ENCODE assay signal across 11 cellular contexts in the genomic region with DNA sequence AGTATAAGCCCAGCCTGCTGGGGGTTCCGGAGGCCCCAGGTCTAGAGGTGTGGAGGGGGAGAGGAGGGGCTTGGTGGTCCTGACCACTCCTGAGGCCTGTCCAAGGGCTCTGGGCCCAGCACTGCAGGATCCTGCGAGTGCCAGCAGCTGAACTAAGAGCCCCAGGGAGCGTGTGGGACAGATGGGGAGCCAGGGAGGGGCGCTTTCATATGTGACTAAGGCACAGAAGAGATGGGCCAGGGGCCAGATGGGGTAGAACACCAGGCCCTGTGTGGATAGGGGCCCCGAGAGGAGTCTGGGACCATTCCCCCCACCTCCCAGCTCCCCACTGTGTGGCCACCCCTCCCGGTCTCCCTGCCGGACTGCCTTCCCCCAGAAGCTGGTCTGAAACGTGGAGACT. TPM values are rescaled to one million over a fixed set of nuclear protein-coding genes. Genes with fewer than 3 reads are reported as not detected.
DNase-seq lines count a peak whose midpoint lies in the region; ATAC-seq and TF ChIP-seq lines count a peak whose summit lies in the region.
"Had no signal": no experiment of that assay in that cellular context is flagged by ENCODE, and none has a peak within 500 bp of the region (broad histone marks: within the 10 kb centered on the region; RNA-seq: fewer than 3 reads in every experiment).

No MANE protein-coding gene starts in this region.

- BruUV-seq in Calu3 (replicated peaks; lab: Mats Ljungman, UMichigan) (no TSS peak), OCI-LY7 (replicated peaks; lab: Mats Ljungman, UMichigan) (no TSS peak)

- H3K36me3 Mint-ChIP-seq in Calu3 (ENCODE audit: insufficient read depth, unreplicated experiment), result peaks cover 89% of the 10 kb centered on the region
- H3K36me3 Mint-ChIP-seq: IgD-negative memory B cell had no signal

- H3K4me3 ChIP-seq in RWPE2 (ENCODE audit: severe bottlenecking) (no peak overlapping the region), fibroblast of lung (replicated peaks in 1 of 4; ENCODE audit: control extremely low read depth in 1 of 4, insufficient read depth in 1 of 4, low read depth in 3 of 4, low read length in 4 of 4) (no peak overlapping the region), skeletal muscle satellite cell (ENCODE audit: low read length) (no peak overlapping the region), OCI-LY7 (ENCODE audit: low read depth, low read length, poor library complexity, severe bottlenecking) (no peak overlapping the region)

- no peaks in the 10 kb centered on the region for H3K27me3 ChIP-seq in RWPE2 (ENCODE audit: insufficient read depth, poor library complexity, severe bottlenecking)
- H3K27me3 ChIP-seq in fibroblast of lung (ENCODE audit: control insufficient read depth, insufficient read depth, low read length), result no peaks in the 10 kb centered on the region
- H3K27me3 ChIP-seq in skeletal muscle satellite cell (ENCODE audit: control insufficient read depth, insufficient read depth, low read length), result no peaks in the 10 kb centered on the region

- H3K9ac ChIP-seq in fibroblast of lung (ENCODE audit: insufficient read depth, low read length) (no peak overlapping the region), skeletal muscle satellite cell (ENCODE audit: low read depth, low read length) (peak overlapping the region; percentile 76)

- no peaks in the 10 kb centered on the region for H3K79me2 ChIP-seq in fibroblast of lung (ENCODE audit: control insufficient read depth, insufficient read depth, low read length)
- no peaks in the 10 kb centered on the region for H3K79me2 ChIP-seq in OCI-LY7 (ENCODE audit: insufficient read depth, low read depth, low read length)

- no peak for ATAC-seq in RWPE2 (ENCODE audit: low read depth)
- ATAC-seq: left lobe of liver had no signal

- peak overlapping the region; percentile 91 for H3K27ac ChIP-seq in RWPE2 (ENCODE audit: poor library complexity, severe bottlenecking)
- peak overlapping the region; percentile 90 for H3K27ac ChIP-seq in fibroblast of lung (ENCODE audit: insufficient read depth, low read length)
- H3K27ac ChIP-seq in OCI-LY7 (ENCODE audit: low read depth, low read length, poor library complexity, severe bottlenecking), result no peak overlapping the region

- H3K4me1 ChIP-seq in RWPE2 (ENCODE audit: insufficient read depth, poor library complexity, severe bottlenecking) (peaks cover 33% of the 10 kb centered on the region), fibroblast of lung (ENCODE audit: control insufficient read depth, extremely low read depth, insufficient read depth, low read length) (peaks cover 17% of the 10 kb centered on the region), skeletal muscle satellite cell (ENCODE audit: control insufficient read depth, insufficient read depth, low read length) (peaks cover 34% of the 10 kb centered on the region), OCI-LY7 (ENCODE audit: insufficient read depth, low read length, poor library complexity, severe bottlenecking) (peaks cover 14% of the 10 kb centered on the region)

- H3K4me1 Mint-ChIP-seq in Calu3 (ENCODE audit: low read depth, unreplicated experiment), result peaks cover 69% of the 10 kb centered on the region

- POLR2A ChIA-PET in OCI-LY7 (lab: Charles Lee), result no interaction called here

- H3K36me3 ChIP-seq in RWPE2 (ENCODE audit: low read depth) (peaks cover 27% of the 10 kb centered on the region), fibroblast of lung (ENCODE audit: control insufficient read depth, insufficient read depth, low read length) (peaks cover 20% of the 10 kb centered on the region), skeletal muscle satellite cell (ENCODE audit: insufficient read depth, low read length) (peaks cover 44% of the 10 kb centered on the region), OCI-LY7 (ENCODE audit: insufficient read depth, low read length) (peaks cover 5% of the 10 kb centered on the region; the same call in 1 of the 2 replicates)

- H3K4me2 ChIP-seq in fibroblast of lung (ENCODE audit: extremely low read depth, insufficient read depth, low read length) (no peak overlapping the region), skeletal muscle satellite cell (ENCODE audit: low read length) (no peak overlapping the region), OCI-LY7 (ENCODE audit: low read length) (no peak overlapping the region)

- intact Hi-C loops in Calu3 (cut with micrococcal nuclease; ENCODE audit: unreplicated experiment) (no loop called here), OCI-LY7 (cut with micrococcal nuclease; ENCODE audit: unreplicated experiment) (no loop called here)

- H3K27ac Mint-ChIP-seq in Calu3 (ENCODE audit: unreplicated experiment), result peak overlapping the region; percentile 98

- CTCF ChIA-PET in Calu3 (lab: Charles Lee) (interaction anchor here (0.5 to 1.4 kb wide), 3 partner anchors 9 to 42 kb away, joined by 3 to 5 read pairs (median 3); no protein-coding TSS in a partner anchor), OCI-LY7 (lab: Charles Lee; ENCODE audit: unreplicated experiment) (interaction anchor here (0.6 kb wide), 1 partner anchor 46 kb away, joined by 4 read pairs; no protein-coding TSS in a partner anchor)

- no peaks in the 10 kb centered on the region for H3K9me3 Mint-ChIP-seq in Calu3 (ENCODE audit: low read depth, unreplicated experiment)
- H3K9me3 Mint-ChIP-seq: IgD-negative memory B cell had no signal

- H3K4me3 Mint-ChIP-seq in Calu3 (ENCODE audit: low read depth, unreplicated experiment), result no peak overlapping the region

- no peak for TF ChIP-seq CTCF in Calu3 (IDR thresholded peaks at IDR 0.05; ENCODE audit: unreplicated experiment)
- TF ChIP-seq CTCF in RWPE2 (IDR thresholded peaks at IDR 0.05; ENCODE audit: poor library complexity, severe bottlenecking), result no peak
- TF ChIP-seq CTCF in fibroblast of lung (conservative IDR thresholded peaks at IDR 0.05 in 1 of 2, IDR thresholded peaks at IDR 0.05 in 1 of 2; ENCODE audit: low read depth in 1 of 2, low read length in 2 of 2), result no peak
- TF ChIP-seq CTCF in OCI-LY7 (conservative IDR thresholded peaks at IDR 0.05; ENCODE audit: low read length), result no peak

- no peaks in the 10 kb centered on the region for H4K20me1 ChIP-seq in fibroblast of lung (ENCODE audit: control insufficient read depth, extremely low read depth, insufficient read depth, low read length)
- no peaks in the 10 kb centered on the region for H4K20me1 ChIP-seq in OCI-LY7 (ENCODE audit: insufficient read depth, low read length)

- H3K9me3 ChIP-seq in RWPE2 (ENCODE audit: severe bottlenecking) (no peaks in the 10 kb centered on the region), fibroblast of lung (ENCODE audit: control insufficient read depth, insufficient read depth, low read depth, low read length) (no peaks in the 10 kb centered on the region), skeletal muscle satellite cell (replicated peaks; ENCODE audit: low read length) (no peaks in the 10 kb centered on the region), OCI-LY7 (ENCODE audit: low read length) (no peaks in the 10 kb centered on the region)

- H3K27me3 Mint-ChIP-seq in Calu3 (ENCODE audit: unreplicated experiment), result no peaks in the 10 kb centered on the region
- H3K27me3 Mint-ChIP-seq: IgD-negative memory B cell had no signal

- DNase-seq in Calu3 (no peak), RWPE2 (ENCODE audit: low spot score) (no peak), fibroblast of lung (ENCODE audit: low read depth in 2 of 2) (no peak), NCI-H510A (lab: John Stamatoyannopoulos, UW) (no peak), OCI-LY7 (ENCODE audit: low spot score) (no peak), pons (ENCODE audit: low spot score) (no peak), ureter (ENCODE audit: low spot score) (no peak)
- DNase-seq: erythroblast had no signal

- no peaks in the 10 kb centered on the region for H3K9me2 ChIP-seq in OCI-LY7 (ENCODE audit: insufficient read depth, low read length)

- no peak overlapping the region for H2AFZ ChIP-seq in fibroblast of lung (ENCODE audit: low read length)
- no peak overlapping the region for H2AFZ ChIP-seq in OCI-LY7 (ENCODE audit: low read length)

RNA-seq across cellular contexts. Expression of gene MAFF, which starts 18.4 kb away (rescaled TPM):
- total RNA-seq in Calu3 (2022) (62.4 and 64.8 TPM in 2 replicates), fibroblast of lung (20.5 and 26.3 TPM in 2 replicates), OCI-LY7 (2022) (3.4 and 5.3 TPM in 2 replicates), ureter (27.0 TPM)
- polyA plus RNA-seq in fibroblast of lung, result 8.8 and 18.5 TPM in 2 replicates
- 13.1 and 24.4 TPM in 2 replicates for polyA plus RNA-seq in fibroblast of lung (2012)
- 4.9 and 10.7 TPM in 2 replicates for polyA minus RNA-seq in fibroblast of lung (ENCODE audit: low replicate concordance)
- 29.7 and 36.9 TPM in 2 replicates for total RNA-seq in skeletal muscle satellite cell (2012; rRNA removed)
- 3.8 and 5.7 TPM in 2 replicates for total RNA-seq in OCI-LY7 (2014; rRNA removed; shearing (Covaris generic))

RNA-seq across cellular contexts. Expression of gene PLA2G6, which starts 38.5 kb away (rescaled TPM):
- total RNA-seq in Calu3 (2022) (43.5 and 44.0 TPM in 2 replicates), fibroblast of lung (24.9 and 29.9 TPM in 2 replicates), OCI-LY7 (2022) (83.9 and 106 TPM in 2 replicates), ureter (56.4 TPM)
- 4.4 and 4.8 TPM in 2 replicates for polyA plus RNA-seq in fibroblast of lung
- 3.2 and 5.1 TPM in 2 replicates for polyA plus RNA-seq in fibroblast of lung (2012)
- polyA minus RNA-seq in fibroblast of lung (ENCODE audit: low replicate concordance), result 24.8 and 39.5 TPM in 2 replicates
- total RNA-seq in skeletal muscle satellite cell (2012; rRNA removed), result 4.8 and 8.6 TPM in 2 replicates
- total RNA-seq in OCI-LY7 (2014; rRNA removed; shearing (Covaris generic)), result 23.3 and 33.9 TPM in 2 replicates

RNA-seq across cellular contexts. Expression of gene TMEM184B, which starts 52.6 kb away (rescaled TPM):
- total RNA-seq in Calu3 (2022) (113 and 114 TPM in 2 replicates), fibroblast of lung (19.5 and 28.2 TPM in 2 replicates), OCI-LY7 (2022) (37.8 and 50.2 TPM in 2 replicates), ureter (77.7 TPM)
- polyA plus RNA-seq in fibroblast of lung, result 37.2 and 40.3 TPM in 2 replicates
- polyA plus RNA-seq in fibroblast of lung (2012), result 55.8 and 60.3 TPM in 2 replicates
- 82.2 and 114 TPM in 2 replicates for polyA minus RNA-seq in fibroblast of lung (ENCODE audit: low replicate concordance)
- total RNA-seq in skeletal muscle satellite cell (2012; rRNA removed), result 33.0 and 43.7 TPM in 2 replicates
- total RNA-seq in OCI-LY7 (2014; rRNA removed; shearing (Covaris generic)), result 11.1 and 19.1 TPM in 2 replicates
